1 cellular context compared by ENCODE assay signal in genomic region chr14:104140463-104141331, GRCh38.
TF ChIP-seq lines count a peak whose summit lies in the region.

No MANE protein-coding gene starts in this region.

TF ChIP-seq in SK-N-SH, 30 proteins besides CTCF, POLR2A, EP300 and RAD21 (continued from another document):
- TF ChIP-seq ZBTB33 (IDR thresholded peaks at IDR 0.05; ENCODE audit: borderline replicate concordance, low read depth) (no peak), PBX3 (IDR thresholded peaks at IDR 0.05) (no peak), CHD2 (IDR thresholded peaks at IDR 0.05; ENCODE audit: low read length, partially characterized antibody) (no peak), TCF12 (IDR thresholded peaks at IDR 0.05) (no peak), MXI1 (IDR thresholded peaks at IDR 0.05; ENCODE audit: low read depth, low read length) (no peak), REST (IDR thresholded peaks at IDR 0.05; ENCODE audit: low read depth, low read length) (no peak), SIN3A (IDR thresholded peaks at IDR 0.05; ENCODE audit: borderline replicate concordance, low read depth, low read length) (no peak), MEF2A (IDR thresholded peaks at IDR 0.05; ENCODE audit: borderline replicate concordance, low read depth) (no peak), POLR2AphosphoS5 (IDR thresholded peaks at IDR 0.05; ENCODE audit: low read depth, low read length) (no peak), NFIC (IDR thresholded peaks at IDR 0.05; ENCODE audit: borderline replicate concordance) (no peak), GABPA (IDR thresholded peaks at IDR 0.05; ENCODE audit: low read depth) (no peak), EZH2phosphoT487 (IDR thresholded peaks at IDR 0.05; ENCODE audit: borderline replicate concordance, low read depth) (no peak), JUND (IDR thresholded peaks at IDR 0.05) (no peak), RXRA (IDR thresholded peaks at IDR 0.05; ENCODE audit: borderline replicate concordance, low read depth) (no peak), ELF1 (IDR thresholded peaks at IDR 0.05) (no peak)
